ENCODE assay signal across 8 cellular contexts in the genomic region with DNA sequence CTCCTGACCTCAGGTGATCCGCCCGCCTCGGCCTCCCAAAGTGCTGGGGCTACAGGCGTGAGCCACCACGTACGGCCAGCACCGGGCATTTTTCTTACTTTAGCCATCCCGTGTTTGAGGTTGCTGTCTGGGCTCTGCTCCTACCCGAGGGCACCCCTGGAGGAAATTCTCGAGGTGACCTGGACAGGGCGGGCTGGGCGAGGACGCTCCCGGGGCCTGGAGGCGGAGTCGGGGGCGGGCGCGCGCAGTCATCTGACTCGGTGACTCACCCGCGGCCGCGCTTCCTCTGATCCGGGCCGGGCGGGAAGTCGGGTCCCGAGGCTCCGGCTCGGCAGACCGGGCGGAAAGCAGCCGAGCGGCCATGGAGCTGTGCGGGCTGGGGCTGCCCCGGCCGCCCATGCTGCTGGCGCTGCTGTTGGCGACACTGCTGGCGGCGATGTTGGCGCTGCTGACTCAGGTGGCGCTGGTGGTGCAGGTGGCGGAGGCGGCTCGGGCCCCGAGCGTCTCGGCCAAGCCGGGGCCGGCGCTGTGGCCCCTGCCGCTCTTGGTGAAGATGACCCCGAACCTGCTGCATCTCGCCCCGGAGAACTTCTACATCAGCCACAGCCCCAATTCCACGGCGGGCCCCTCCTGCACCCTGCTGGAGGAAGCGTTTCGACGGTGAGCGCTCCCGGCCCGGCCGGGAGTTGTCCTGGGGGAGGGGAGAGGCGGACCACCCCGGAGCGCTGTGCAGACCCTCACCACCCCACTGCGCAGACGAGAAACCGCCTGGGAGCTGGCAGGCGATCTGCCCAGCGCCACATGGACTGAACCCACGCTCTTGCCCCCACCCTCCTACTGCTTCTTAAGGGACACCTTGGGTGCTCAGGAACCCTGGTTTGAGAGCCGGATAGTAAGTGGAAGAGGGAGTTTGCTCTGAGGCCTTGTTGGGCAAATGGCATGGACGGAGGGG. TPM values are rescaled to one million over a fixed set of nuclear protein-coding genes. Genes with fewer than 3 reads are reported as not detected.
DNase-seq lines count a peak whose midpoint lies in the region; ATAC-seq and TF ChIP-seq lines count a peak whose summit lies in the region.

HEXB (plus strand) TSS at position 334 of the 952 bp plus-strand sequence; CDS start at position 362, 28 bp downstream.

- no peaks in the 10 kb centered on the region for H3K9me3 ChIP-seq in HUES64 (ENCODE audit: insufficient read depth, low read depth, low read length)

- peak; percentile 47 for DNase-seq in DMS79 (lab: John Stamatoyannopoulos, UW)
- DNase-seq in activated effector memory CD4-positive, alpha-beta T cell treated with Interleukin-2 at 50 U/mL for 16 hours: peak; percentile 75
- peak; percentile 65 for DNase-seq in fibroblast of the aortic adventitia (ENCODE audit: low read depth)
- DNase-seq in stimulated activated naive CD8-positive, alpha-beta T cell treated with anti-CD3 and anti-CD28 coated beads, Interleukin-15, Interleukin-2, amounts not matched to agents 100 U/mL and 50 U/mL, for 24 hours: peak; percentile 91

- peak within 1 kb of the TSS; percentile 77 for H3K4me3 ChIP-seq in HUES64 (ENCODE audit: low read length)
- H3K4me3 ChIP-seq in fibroblast of the aortic adventitia (ENCODE audit: low read depth, low read length): peak within 1 kb of the TSS; percentile 93

- peak within 1 kb of the TSS; percentile 63; the same call in 1 of the 2 replicates for H3K27ac ChIP-seq in HUES64 (ENCODE audit: low read depth, low read length)

- peak; percentile 55 for TF ChIP-seq POLR2A in Raji (IDR thresholded peaks at IDR 0.05; ENCODE audit: insufficient read depth, low read depth, low read length)

- peaks cover 13% of the 10 kb centered on the region for H3K36me3 ChIP-seq in HUES64 (ENCODE audit: insufficient read depth, low read length)

- 6% methylated on average over 78 of the region's 78 CpGs for whole genome bisulfite sequencing in HUES64

- H3K4me1 Mint-ChIP-seq in nephron: peaks cover 13% of the 10 kb centered on the region

- ATAC-seq in GM21423 (IDR thresholded peaks at IDR 0.05; ENCODE audit: unreplicated experiment): peak; percentile 79
- ATAC-seq in stimulated activated naive CD8-positive, alpha-beta T cell treated with anti-CD3 and anti-CD28 coated beads, Interleukin-15, Interleukin-2, amounts not matched to agents 100 U/mL and 50 U/mL, for 24 hours: peak; percentile 95

- no peaks in the 10 kb centered on the region for H3K27me3 ChIP-seq in HUES64 (ENCODE audit: insufficient read depth, low read length)

- H3K4me1 ChIP-seq in HUES64 (ENCODE audit: insufficient read depth, low read length): 0 out of 2 replicates have a peak, but pooled peaks cover 3% of the 10 kb centered on the region

- peaks cover 4% of the 10 kb centered on the region for H3K36me3 Mint-ChIP-seq in nephron (ENCODE audit: low read depth)

- TF ChIP-seq CTCF in fibroblast of the aortic adventitia (IDR thresholded peaks at IDR 0.05; ENCODE audit: insufficient read depth, low read length) (no peak), nephron (IDR thresholded peaks at IDR 0.05; ENCODE audit: unreplicated experiment in 3 of 3) (no peak)

- peaks cover 5% of the 10 kb centered on the region for H3K27me3 Mint-ChIP-seq in nephron (ENCODE audit: low read depth)

- peak within 1 kb of the TSS; percentile 4 to 35 (median 13) for H3K27ac Mint-ChIP-seq in nephron

- peak within 1 kb of the TSS; percentile 78 to 88 (median 87) for H3K4me3 Mint-ChIP-seq in nephron

- H3K9ac ChIP-seq in HUES64 (ENCODE audit: low read depth, low read length): peak within 1 kb of the TSS; percentile 86

- H3K9me3 Mint-ChIP-seq in nephron: no peaks in the 10 kb centered on the region

RNA-seq across cellular contexts. Expression of gene HEXB, which starts in this region (rescaled TPM):
- polyA plus RNA-seq in HUES64 (2013, experiment 1 of 2): 44.7 TPM
- 42.7 TPM for polyA plus RNA-seq in HUES64 (2013, experiment 2 of 2)
- 241 and 402 TPM in 2 replicates for total RNA-seq in fibroblast of the aortic adventitia (ENCODE audit: low replicate concordance)

Comparison
In these comparisons a context has a peak if more than half of its experiments do, and no peak if none do; other contexts are left out.
1. Peak in every context shown above with its lines: DNase-seq, ATAC-seq, H3K4me3 ChIP-seq and H3K27ac ChIP-seq.